Comparison of ENCODE assay signal across 1 cellular context in genomic region chr19:38033658-38034150, GRCh38.
TF ChIP-seq lines count a peak whose summit lies in the region.

No MANE protein-coding gene starts in this region.

TF ChIP-seq in GM12878, 131 proteins besides CTCF, POLR2A, EP300 and RAD21 (continued from another document):
- TF ChIP-seq SUZ12 (IDR thresholded peaks at IDR 0.05; ENCODE audit: unreplicated experiment) (no peak), CREM (IDR thresholded peaks at IDR 0.05; ENCODE audit: low read depth) (0 out of 2 replicates have a peak, but pooled peaks have one; percentile 13), RELB (IDR thresholded peaks at IDR 0.05; ENCODE audit: low read depth) (peak; percentile 78; the same call in 1 of the 2 replicates), MTA2 (IDR thresholded peaks at IDR 0.05; ENCODE audit: low read depth) (peak; percentile 57), ZBTB4 (CRISPR knock-in tag; IDR thresholded peaks at IDR 0.05) (no peak), POLR2AphosphoS5 (IDR thresholded peaks at IDR 0.05; ENCODE audit: low read length) (peak; percentile 39; the same call in 1 of the 2 replicates), SREBF2 (IDR thresholded peaks at IDR 0.05; ENCODE audit: low read length) (no peak), RAD51 (IDR thresholded peaks at IDR 0.05) (no peak), ZNF207 (IDR thresholded peaks at IDR 0.05; ENCODE audit: borderline replicate concordance) (peak; percentile 82; the same call in 1 of the 2 replicates), NBN (IDR thresholded peaks at IDR 0.05) (0 out of 2 replicates have a peak, but pooled peaks have one; percentile 76), PKNOX1 (IDR thresholded peaks at IDR 0.05) (peak; percentile 86), STAT3 (IDR thresholded peaks at IDR 0.05; ENCODE audit: low read depth, low read length) (no peak), DPF2 (IDR thresholded peaks at IDR 0.05) (peak; percentile 64), BCLAF1 (IDR thresholded peaks at IDR 0.05) (no peak), MLLT1 (IDR thresholded peaks at IDR 0.05) (peak; percentile 99), LARP7 (IDR thresholded peaks at IDR 0.05) (0 out of 2 replicates have a peak, but pooled peaks have one; percentile 32), POU2F2 (IDR thresholded peaks at IDR 0.05; ENCODE audit: borderline replicate concordance, low read depth, low read length) (0 out of 3 replicates have a peak, but pooled peaks have one; percentile 83), HDGF (IDR thresholded peaks at IDR 0.05) (0 out of 2 replicates have a peak, but pooled peaks have one; percentile 59), BACH1 (IDR thresholded peaks at IDR 0.05; ENCODE audit: borderline replicate concordance) (no peak), SIN3A (IDR thresholded peaks at IDR 0.05; ENCODE audit: low read depth, low read length) (no peak), TCF3 (IDR thresholded peaks at IDR 0.05; ENCODE audit: borderline replicate concordance, insufficient read depth, low read depth, low read length) (0 out of 2 replicates have a peak, but pooled peaks have one; percentile 33), RUNX3 (IDR thresholded peaks at IDR 0.05; ENCODE audit: low read length) (peak; percentile 48), ZNF687 (IDR thresholded peaks at IDR 0.05) (0 out of 2 replicates have a peak, but pooled peaks have one; percentile 68), SMAD1 (IDR thresholded peaks at IDR 0.05; ENCODE audit: low read depth, partially characterized antibody) (no peak), MTA3 (IDR thresholded peaks at IDR 0.05; ENCODE audit: borderline replicate concordance, low read length) (no peak), IKZF1 (conservative IDR thresholded peaks at IDR 0.05) (peak; percentile 79), SPI1 (IDR thresholded peaks at IDR 0.05; ENCODE audit: borderline replicate concordance, insufficient read depth, low read depth, low read length) (peak; percentile 85)
